8 cellular contexts compared by ENCODE assay signal in the genomic region with DNA sequence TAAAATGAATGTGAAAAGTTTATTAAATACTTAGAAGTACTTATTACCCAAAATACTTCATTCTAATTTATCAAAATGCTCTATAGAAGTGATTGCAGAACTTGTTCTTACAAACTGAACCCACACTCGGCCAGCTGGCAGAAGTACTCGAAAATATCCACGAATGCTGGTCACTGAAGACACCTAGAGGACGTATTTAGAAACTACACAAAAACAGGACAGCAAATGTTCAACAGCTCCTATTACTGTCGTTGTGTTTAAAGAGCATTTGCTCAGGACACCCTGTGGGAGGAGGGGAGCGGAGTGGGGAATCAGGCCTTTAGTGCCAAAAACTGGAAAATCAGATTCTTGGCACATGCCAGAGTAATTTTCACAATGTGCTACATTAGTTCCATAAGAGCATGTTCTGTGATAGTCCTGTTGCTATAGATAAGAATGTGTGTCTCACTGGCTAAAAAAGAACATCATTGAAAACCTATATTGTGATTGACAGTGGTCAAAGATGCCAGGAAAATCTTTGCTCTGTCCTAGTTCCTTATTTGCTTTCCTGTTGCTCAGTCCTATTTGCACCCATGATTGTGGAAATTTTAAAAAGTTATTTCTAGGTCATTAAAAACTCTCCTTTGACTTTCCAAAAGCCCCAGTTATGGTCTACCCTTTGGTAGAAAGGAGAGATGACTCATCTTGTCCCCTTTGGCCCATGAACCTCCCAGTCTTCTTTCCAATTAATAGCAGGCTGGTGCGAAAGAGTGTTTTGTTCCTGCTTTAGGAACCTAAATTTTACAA. TPM values are rescaled to one million over a fixed set of nuclear protein-coding genes. Genes with fewer than 3 reads are reported as not detected.
DNase-seq lines count a peak whose midpoint lies in the region; ATAC-seq, FAIRE-seq and TF ChIP-seq lines count a peak whose summit lies in the region.

No MANE protein-coding gene starts in this region.

- ATAC-seq in SK-N-SH treated with all-trans-retinoic acid at 6 μM for 48 hours = peak; percentile 95
- ATAC-seq in GM12878 = peak; percentile 94
- ATAC-seq in gastrocnemius medialis = peak; percentile 98 to 99

- H4K20me1 ChIP-seq in GM12878 (ENCODE audit: control insufficient read depth, insufficient read depth) = no peaks in the 10 kb centered on the region

- TF ChIP-seq EP300 in GM12878 (IDR thresholded peaks at IDR 0.05; ENCODE audit: borderline replicate concordance in 1 of 2, control insufficient read depth in 1 of 2, low read depth in 2 of 2, low read length in 2 of 2) = no peak

- POLR2A ChIA-PET in GM12878 (lab: Charles Lee) = interaction anchor here (1.2 kb wide), 1 partner anchor 265 kb away, joined by 3 read pairs; no protein-coding TSS in a partner anchor

- peak; percentile 99 for TF ChIP-seq RAD21 in GM12878 (IDR thresholded peaks at IDR 0.05; ENCODE audit: insufficient read depth, low read depth, low read length)

- TF ChIP-seq CTCF in GM12878 (IDR thresholded peaks at IDR 0.05 in 2 of 3, conservative IDR thresholded peaks at IDR 0.05 in 1 of 3; ENCODE audit: control insufficient read depth in 2 of 3, extremely low read depth in 1 of 3, insufficient read depth in 1 of 3, low read depth in 3 of 3, low read length in 3 of 3) (peak; percentile 63 to 84 (median 76)), gastrocnemius medialis (IDR thresholded peaks at IDR 0.05 in 4 of 5, conservative IDR thresholded peaks at IDR 0.05 in 1 of 5) (peak; percentile 56 to 72 (median 62))

- SMC1A ChIA-PET in GM12878 (lab: Charles Lee; ENCODE audit: uncharacterized antibody, unreplicated experiment) = interaction anchor here (0.6 to 8.0 kb wide), 29 partner anchors 14 to 819 kb away, joined by 3 to 72 read pairs (median 4); a partner anchor contains a TSS

- DNase-seq in GM04504 (ENCODE audit: low read depth) (peak; percentile 60), HAP-1 (ENCODE audit: low spot score in 2 of 2) (peak; percentile 58 to 87), NCI-H1092 treated with DMSO at 0.1 percent for 48 hours (lab: John Stamatoyannopoulos, UW) (peak; percentile 36), GM12878 (ENCODE audit: low read depth, low spot score) (peak; percentile 38), iPS DF 4.7 (ENCODE audit: extremely low read depth, low spot score) (peak; percentile 51), gastrocnemius medialis (peak; percentile 52 to 64), cerebellar nuclear complex (lab: John Stamatoyannopoulos, UW) (no peak)

- RAD21 ChIA-PET in GM12878 (lab: Charles Lee; ENCODE audit: unreplicated experiment) = interaction anchor here (0.6 to 4.1 kb wide), 35 partner anchors 11 to 836 kb away, joined by 3 to 38 read pairs (median 3); no protein-coding TSS in a partner anchor

- no TSS peak for BruUV-seq in GM12878 (replicated peaks; lab: Mats Ljungman, UMichigan)

- no peak overlapping the region for H2AFZ ChIP-seq in GM12878 (ENCODE audit: control insufficient read depth, low read depth, low read length)

- H3K9ac ChIP-seq in GM12878 (ENCODE audit: control insufficient read depth, insufficient read depth, low read length) = no peak overlapping the region

- H3K4me3 ChIP-seq in HAP-1 (no peak overlapping the region), GM12878 (no peak overlapping the region), gastrocnemius medialis (no peak overlapping the region)

- H3K4me1 ChIP-seq in HAP-1 = peaks cover 9% of the 10 kb centered on the region; the same call in 1 of the 2 replicates
- H3K4me1 ChIP-seq in GM12878 (ENCODE audit: control insufficient read depth, insufficient read depth, low read length) = no peaks in the 10 kb centered on the region
- H3K4me1 ChIP-seq in gastrocnemius medialis = no peaks in the 10 kb centered on the region

- in situ Hi-C loops in HAP-1 (cut with MboI; ENCODE audit: low sequenced_read_pairs) (no loop called here), GM12878 (cut with MboI) (no loop called here), gastrocnemius medialis (cut with MboI; ENCODE audit: low sequenced_read_pairs in 4 of 4) (loop anchor here in 3 of 4 donors (10.0 to 25.0 kb wide), 4 partner anchors 71 to 647 kb away; no protein-coding TSS in a partner anchor)

- CTCF ChIA-PET in GM12878 (lab: Yijun Ruan, JAX) = interaction anchor here (0.7 to 4.8 kb wide), 43 partner anchors 9 to 650 kb away, joined by 3 to 64 read pairs (median 4); no protein-coding TSS in a partner anchor

- peak; percentile 82 for FAIRE-seq in GM12878 (lab: Jason Lieb, UNC)

- H3K36me3 ChIP-seq in HAP-1 (replicated peaks) (no peaks in the 10 kb centered on the region; the same call in 1 of the 2 replicates), GM12878 (ENCODE audit: control insufficient read depth in 2 of 2, insufficient read depth in 2 of 2, low read length in 1 of 2) (no peaks in the 10 kb centered on the region), gastrocnemius medialis (no peaks in the 10 kb centered on the region)

- no peak overlapping the region for H3K4me2 ChIP-seq in GM12878 (ENCODE audit: control insufficient read depth, insufficient read depth)

- no peak for TF ChIP-seq POLR2A in GM12878 (IDR thresholded peaks at IDR 0.05; ENCODE audit: low read depth, low read length)
- no peak for TF ChIP-seq POLR2A in gastrocnemius medialis (IDR thresholded peaks at IDR 0.05)

- H3K27ac ChIP-seq in GM12878 (ENCODE audit: control insufficient read depth, insufficient read depth) (no peak overlapping the region), gastrocnemius medialis (no peak overlapping the region)

- intact Hi-C loops in GM12878 (cut with micrococcal nuclease; ENCODE audit: unreplicated experiment) (loop anchor here (1.0 to 10.0 kb wide), 8 partner anchors 75 to 647 kb away; a partner anchor contains a TSS), gastrocnemius medialis (cut with DNase I; ENCODE audit: low total_unique reads) (loop anchor here (1.0 to 5.0 kb wide), 4 partner anchors 73 to 490 kb away; no protein-coding TSS in a partner anchor)

- no peaks in the 10 kb centered on the region for H3K79me2 ChIP-seq in GM12878 (ENCODE audit: control insufficient read depth, insufficient read depth, low read length)

- H3K27me3 ChIP-seq in HAP-1 (ENCODE audit: low read depth) (no peaks in the 10 kb centered on the region), GM12878 (replicated peaks in 1 of 2; ENCODE audit: control insufficient read depth in 2 of 2, insufficient read depth in 2 of 2, low read length in 1 of 2) (no peaks in the 10 kb centered on the region; a peak in 1 of 4 replicates), gastrocnemius medialis (no peaks in the 10 kb centered on the region)

- WGBS in GM12878 (ENCODE audit: insufficient coverage, insufficient replicate concordance, low lambda C conversion rate, missing lambda C conversion rate) = 13% methylated on average over 7 of the region's 7 CpGs

- H3K9me3 ChIP-seq in HAP-1 (no peaks in the 10 kb centered on the region; the same call in 1 of the 2 replicates), GM12878 (replicated peaks; ENCODE audit: control insufficient read depth, insufficient read depth, low read length) (no peaks in the 10 kb centered on the region), gastrocnemius medialis (no peaks in the 10 kb centered on the region)

TF ChIP-seq in SK-N-SH treated with all-trans-retinoic acid at 6 μM for 48 hours, 23 proteins besides CTCF, POLR2A, EP300 and RAD21 (continues in another document):
- TF ChIP-seq PPARA (CRISPR knock-in tag; IDR thresholded peaks at IDR 0.05; ENCODE audit: borderline replicate concordance) = no peak
- TF ChIP-seq ISL1 (CRISPR knock-in tag; IDR thresholded peaks at IDR 0.05) = no peak

TF ChIP-seq in GM12878, 131 proteins besides CTCF, POLR2A, EP300 and RAD21:
- TF ChIP-seq FOXM1 (IDR thresholded peaks at IDR 0.05; ENCODE audit: low read depth, low read length) = 0 out of 2 replicates have a peak, but pooled peaks have one; percentile 23
- TF ChIP-seq, protein P1, sequence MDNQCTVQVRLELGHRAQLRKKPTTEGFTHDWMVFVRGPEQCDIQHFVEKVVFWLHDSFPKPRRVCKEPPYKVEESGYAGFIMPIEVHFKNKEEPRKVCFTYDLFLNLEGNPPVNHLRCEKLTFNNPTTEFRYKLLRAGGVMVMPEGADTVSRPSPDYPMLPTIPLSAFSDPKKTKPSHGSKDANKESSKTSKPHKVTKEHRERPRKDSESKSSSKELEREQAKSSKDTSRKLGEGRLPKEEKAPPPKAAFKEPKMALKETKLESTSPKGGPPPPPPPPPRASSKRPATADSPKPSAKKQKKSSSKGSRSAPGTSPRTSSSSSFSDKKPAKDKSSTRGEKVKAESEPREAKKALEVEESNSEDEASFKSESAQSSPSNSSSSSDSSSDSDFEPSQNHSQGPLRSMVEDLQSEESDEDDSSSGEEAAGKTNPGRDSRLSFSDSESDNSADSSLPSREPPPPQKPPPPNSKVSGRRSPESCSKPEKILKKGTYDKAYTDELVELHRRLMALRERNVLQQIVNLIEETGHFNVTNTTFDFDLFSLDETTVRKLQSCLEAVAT (IDR thresholded peaks at IDR 0.05) = no peak
- TF ChIP-seq SMC3 (IDR thresholded peaks at IDR 0.05; ENCODE audit: borderline replicate concordance, low read length) = peak; percentile 94

RNA-seq across cellular contexts. Expression of a gene that starts 49.0 kb away (rescaled TPM):
- total RNA-seq in GM12878 (2013; cell fraction: nucleolus; rRNA removed) = 13.4 and 14.2 TPM in 2 replicates
- 18.8 and 20.4 TPM in 2 replicates for total RNA-seq in GM12878 (2014; rRNA removed)
- 26.6 and 27.3 TPM in 2 replicates for total RNA-seq in GM12878 (2014; rRNA removed; fragmentation: Illumina TruSeq; extraction: Trizol)
- 17.8 and 20.4 TPM in 2 replicates for total RNA-seq in GM12878 (2021)
- 15.7 TPM for polyA plus RNA-seq in GM12878 (2011; ENCODE audit: low read depth)
- 26.3 and 32.1 TPM in 2 replicates for polyA plus RNA-seq in GM12878 (2011; rRNA removed)
- 11.6 and 11.7 TPM in 2 replicates for polyA plus RNA-seq in GM12878 (2011; cell fraction: cytosol; rRNA removed)
- polyA plus RNA-seq in GM12878 (2011; cell fraction: nucleus; rRNA removed) = 6.9 and 8.9 TPM in 2 replicates
- 21.3 and 22.5 TPM in 2 replicates for polyA plus RNA-seq in GM12878 (2012)
- 28.2 and 30.1 TPM in 2 replicates for polyA plus RNA-seq in GM12878 (2014; fragmentation: Illumina TruSeq; extraction: Trizol)
- polyA plus RNA-seq in GM12878 (2014; fragmentation: Nextera tagmentation; extraction: Ambion mirVana) = 10 to 100 TPM; 33.2 to 35.0 TPM
- polyA plus RNA-seq in GM12878 (2014; rRNA removed) = 19.2 and 19.8 TPM in 2 replicates
- polyA plus RNA-seq in GM12878 (2016; fragmentation: Nextera tagmentation; extraction: Ambion mirVana) = 10 to 100 TPM; 34.7 to 39.8 TPM
- 9.8 and 11.0 TPM in 2 replicates for polyA minus RNA-seq in GM12878 (2011; rRNA and poly(A)+ RNA removed)
- polyA minus RNA-seq in GM12878 (2011; cell fraction: cytosol; rRNA and poly(A)+ RNA removed) = 7.2 and 8.3 TPM in 2 replicates
- polyA minus RNA-seq in GM12878 (2011; cell fraction: nucleus; rRNA and poly(A)+ RNA removed) = 4.2 and 7.8 TPM in 2 replicates
- total RNA-seq in gastrocnemius medialis = 10 to 100 TPM; 10.2 to 29.2 (median 13.3) TPM

Comparison
In these comparisons a context has a peak if more than half of its experiments do, and no peak if none do; other contexts are left out.
1. DNase-seq: peak in GM04504 (single experiment), HAP-1 (2 of 2), NCI-H1092 treated with DMSO at 0.1 percent for 48 hours (single experiment), GM12878 (single experiment), iPS DF 4.7 (single experiment) and gastrocnemius medialis (2 of 2); none in cerebellar nuclear complex (0 of 2).
2. in situ Hi-C loops: an anchor here in gastrocnemius medialis (10.0 to 25.0 kb wide); none called in HAP-1 and GM12878.
3. Peak in every context shown above with its lines, with median percentiles within 50 percentile points of each other: ATAC-seq.